8 cellular contexts compared by ENCODE assay signal in the genomic region with DNA sequence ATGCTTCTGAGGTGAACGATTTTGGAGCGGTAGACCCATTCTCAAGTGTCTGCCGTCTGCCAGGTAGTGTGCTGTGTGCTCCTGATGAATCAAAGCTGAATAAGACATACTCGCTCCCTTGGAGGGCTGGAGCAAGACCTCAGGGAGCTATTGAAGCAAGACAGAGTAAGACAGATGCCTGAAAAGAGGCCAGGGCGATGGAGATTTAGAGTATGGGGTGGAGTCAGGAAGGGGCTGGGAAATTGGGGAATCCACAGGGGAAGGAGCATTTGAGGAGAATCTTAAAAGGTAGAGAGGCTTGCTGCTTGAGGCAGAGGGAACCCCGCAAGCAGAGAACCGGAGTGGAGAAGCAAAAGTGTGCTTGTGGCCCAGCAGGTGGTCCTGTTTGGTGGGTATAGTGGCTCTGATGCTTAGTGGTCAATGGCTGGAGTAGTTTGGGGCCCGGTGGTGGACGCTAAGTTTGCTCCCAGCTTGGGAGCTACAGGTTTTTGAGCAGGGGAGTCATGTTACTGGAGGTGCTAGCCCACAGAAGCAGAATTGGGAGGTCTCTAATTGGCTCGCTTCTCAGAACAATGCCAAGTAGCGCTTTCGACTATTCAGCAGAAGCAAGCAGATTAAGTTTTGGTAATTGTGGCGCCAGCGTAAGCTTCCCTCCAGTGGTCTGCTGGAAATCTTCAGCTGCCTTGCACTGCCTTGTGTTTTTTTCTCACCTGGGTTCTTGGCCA.
DNase-seq lines count a peak whose midpoint lies in the region; ATAC-seq and TF ChIP-seq lines count a peak whose summit lies in the region.

No MANE protein-coding gene starts in this region.

- H3K4me3 ChIP-seq in AG09309 (ENCODE audit: control insufficient read depth, low read depth, low read length) (peak overlapping the region; percentile 28), WI38 (ENCODE audit: low read depth, low read length) (peak overlapping the region; percentile 34), iPS-11a (ENCODE audit: low read depth, low read length) (peak overlapping the region; percentile 24)

- in situ Hi-C loops in GM13977 (cut with MboI; ENCODE audit: low pct_unique_long_range_greater_than_20kb, low sequenced_read_pairs, unreplicated experiment) = no loop called here

- H3K27me3 Mint-ChIP-seq in stimulated activated naive CD8-positive, alpha-beta T cell treated with anti-CD3 and anti-CD28 coated beads, Interleukin-15, amount 100 ng/mL, for 72 hours = no peaks in the 10 kb centered on the region

- peak overlapping the region; percentile 81 to 86 for H3K4me3 Mint-ChIP-seq in stimulated activated naive CD8-positive, alpha-beta T cell treated with anti-CD3 and anti-CD28 coated beads, Interleukin-15, amount 100 ng/mL, for 72 hours

- H3K4me1 Mint-ChIP-seq in stimulated activated naive CD8-positive, alpha-beta T cell treated with anti-CD3 and anti-CD28 coated beads, Interleukin-15, amount 100 ng/mL, for 72 hours = peaks cover 69% of the 10 kb centered on the region

- TF ChIP-seq CTCF in AG09309 (IDR thresholded peaks at IDR 0.05; ENCODE audit: control insufficient read depth, insufficient read depth, low read depth, low read length, missing control alignments) = no peak
- no peak for TF ChIP-seq CTCF in GM13977 (IDR thresholded peaks at IDR 0.05; ENCODE audit: extremely low read depth, insufficient read depth, missing control alignments)
- TF ChIP-seq CTCF in WI38 (IDR thresholded peaks at IDR 0.05; ENCODE audit: low read depth, low read length) = no peak

- DNase-seq in AG09309 (ENCODE audit: low read depth) (no peak), GM13977 (ENCODE audit: low spot score) (peak; percentile 50), DMS53 (lab: John Stamatoyannopoulos, UW) (no peak), HuH-7.5 (ENCODE audit: low spot score) (no peak)
- DNase-seq in stimulated activated naive CD8-positive, alpha-beta T cell treated with anti-CD3 and anti-CD28 coated beads, Interleukin-15, amount 100 ng/mL, for 72 hours = no peak

- no peaks in the 10 kb centered on the region for H3K9me3 Mint-ChIP-seq in stimulated activated naive CD8-positive, alpha-beta T cell treated with anti-CD3 and anti-CD28 coated beads, Interleukin-15, amount 100 ng/mL, for 72 hours

- H3K27ac Mint-ChIP-seq in stimulated activated naive CD8-positive, alpha-beta T cell treated with anti-CD3 and anti-CD28 coated beads, Interleukin-15, amount 100 ng/mL, for 72 hours = peak overlapping the region in 1 of 2 donors; percentile 21

- no peak for ATAC-seq in stimulated activated naive CD8-positive, alpha-beta T cell treated with anti-CD3 and anti-CD28 coated beads, Interleukin-15, amount 100 ng/mL, for 72 hours
- no peak for ATAC-seq in GM18907 (IDR thresholded peaks at IDR 0.05; ENCODE audit: unreplicated experiment)
